Comparison of ENCODE assay signal across 10 cellular contexts in genomic region chr19:6276447-6276846, GRCh38. TPM values are rescaled to one million over a fixed set of nuclear protein-coding genes. Genes with fewer than 3 reads are reported as not detected.
A peak's percentile ranks its signal among the peaks of the same experiment; 100 is the strongest.
DNase-seq lines count a peak whose midpoint lies in the region; ATAC-seq and TF ChIP-seq lines count a peak whose summit lies in the region.
"Had no signal": no experiment of that assay in that cellular context is flagged by ENCODE, and none has a peak within 500 bp of the region (broad histone marks: within the 10 kb centered on the region; RNA-seq: fewer than 3 reads in every experiment).

No MANE protein-coding gene starts in this region.

- DNase-seq in EL (peak; percentile 79), WERI-Rb-1 (peak; percentile 70), glutamatergic neuron (no peak), gastrocnemius medialis (peak; percentile 34 to 59), substantia nigra (lab: John Stamatoyannopoulos, UW) (no peak), SHP77 treated with DMSO at 0.1 percent for 48 hours (lab: John Stamatoyannopoulos, UW) (no peak)
- no peak for DNase-seq in stimulated activated naive CD8-positive, alpha-beta T cell treated with anti-CD3 and anti-CD28 coated beads, Interleukin-15, Interleukin-2, amounts not matched to agents 100 U/mL and 50 U/mL, for 24 hours
- DNase-seq: activated CD8-positive, alpha-beta memory T cell treated with anti-CD3 and anti-CD28 coated beads for 24 hours; NCI-H2171 had no signal

- ATAC-seq in gastrocnemius medialis, result no peak
- ATAC-seq in stimulated activated naive CD8-positive, alpha-beta T cell treated with anti-CD3 and anti-CD28 coated beads, Interleukin-15, Interleukin-2, amounts not matched to agents 100 U/mL and 50 U/mL, for 24 hours, result no peak
- no peak for ATAC-seq in HG03378 (IDR thresholded peaks at IDR 0.05; ENCODE audit: unreplicated experiment)

- peaks cover 66 to 72% of the 10 kb centered on the region in 2 donors for H3K4me1 ChIP-seq in gastrocnemius medialis

- peaks cover 8% of the 10 kb centered on the region for H3K9me3 ChIP-seq in WERI-Rb-1 (ENCODE audit: severe bottlenecking)
- no peaks in the 10 kb centered on the region for H3K9me3 ChIP-seq in gastrocnemius medialis

- intact Hi-C loops in gastrocnemius medialis (cut with DNase I; ENCODE audit: low total_unique reads), result loop anchor here (5.0 to 10.0 kb wide), 3 partner anchors 96 to 374 kb away; partner anchors contain the start of genes ALKBH7, NDUFA11 and VMAC

- H3K36me3 ChIP-seq in WERI-Rb-1 (peaks cover 34% of the 10 kb centered on the region), gastrocnemius medialis (no peaks in the 10 kb centered on the region)

- peak overlapping the region; percentile 79 for H3K4me3 Mint-ChIP-seq in glutamatergic neuron (ENCODE audit: unreplicated experiment)

- TF ChIP-seq POLR2A in gastrocnemius medialis (IDR thresholded peaks at IDR 0.05), result no peak

- H3K4me3 ChIP-seq in WERI-Rb-1 (ENCODE audit: low read depth, low read length), result no peak overlapping the region
- H3K4me3 ChIP-seq in gastrocnemius medialis, result no peak overlapping the region

- H3K27me3 ChIP-seq in WERI-Rb-1 (ENCODE audit: insufficient read depth, low read depth, severe bottlenecking), result no peaks in the 10 kb centered on the region
- no peaks in the 10 kb centered on the region for H3K27me3 ChIP-seq in gastrocnemius medialis

- TF ChIP-seq CTCF in WERI-Rb-1 (IDR thresholded peaks at IDR 0.05; ENCODE audit: low read depth, low read length), result no peak
- TF ChIP-seq CTCF in glutamatergic neuron (IDR thresholded peaks at IDR 0.05; ENCODE audit: partially characterized antibody, unreplicated experiment), result no peak
- no peak for TF ChIP-seq CTCF in gastrocnemius medialis (IDR thresholded peaks at IDR 0.05 in 4 of 5, conservative IDR thresholded peaks at IDR 0.05 in 1 of 5)

- peaks cover 12% of the 10 kb centered on the region for H3K9me3 Mint-ChIP-seq in glutamatergic neuron (ENCODE audit: unreplicated experiment)

- H3K27ac ChIP-seq in WERI-Rb-1 (peak overlapping the region; percentile 92), gastrocnemius medialis (peak overlapping the region; percentile 28 to 91 (median 64)), substantia nigra (ENCODE audit: low read depth, low read length, poor library complexity, severe bottlenecking) (no peak overlapping the region)

- no peaks in the 10 kb centered on the region for H3K36me3 Mint-ChIP-seq in glutamatergic neuron (ENCODE audit: unreplicated experiment)

- peak overlapping the region; percentile 80 for H3K27ac Mint-ChIP-seq in glutamatergic neuron (ENCODE audit: unreplicated experiment)

- in situ Hi-C loops in gastrocnemius medialis (cut with MboI; ENCODE audit: low sequenced_read_pairs in 4 of 4), result loop anchor here in 1 of 4 donors (10.0 kb wide), 1 partner anchor 52 kb away; no protein-coding TSS in a partner anchor

- H3K4me1 Mint-ChIP-seq in glutamatergic neuron (ENCODE audit: low read depth, unreplicated experiment), result peaks cover 67% of the 10 kb centered on the region

- peaks cover 20% of the 10 kb centered on the region for H3K27me3 Mint-ChIP-seq in glutamatergic neuron (ENCODE audit: unreplicated experiment)

RNA-seq across cellular contexts. Expression of gene MLLT1, which starts 3.3 kb away (rescaled TPM):
- total RNA-seq in glutamatergic neuron (ENCODE audit: unreplicated experiment), result 52.9 TPM
- total RNA-seq in gastrocnemius medialis, result 10 to 100 TPM; 13.9 to 37.7 (median 24.4) TPM

RNA-seq across cellular contexts. Expression of gene ACER1, which starts 57.0 kb away (rescaled TPM):
- total RNA-seq in glutamatergic neuron (ENCODE audit: unreplicated experiment), result not detected
- total RNA-seq in gastrocnemius medialis, result not detected

Comparison
In these comparisons a context has a peak if more than half of its experiments do, and no peak if none do; other contexts are left out.
1. DNase-seq: peak in EL (single experiment), WERI-Rb-1 (single experiment) and gastrocnemius medialis (2 of 2); none in glutamatergic neuron (single experiment), stimulated activated naive CD8-positive, alpha-beta T cell treated with anti-CD3 and anti-CD28 coated beads, Interleukin-15, Interleukin-2, amounts not matched to agents 100 U/mL and 50 U/mL, for 24 hours (single experiment), substantia nigra (0 of 49) and SHP77 treated with DMSO at 0.1 percent for 48 hours (single experiment).